Comparison of ENCODE assay signal across 27 cellular contexts in genomic region chr1:114770989-114771388, GRCh38.
"Had no signal": no experiment of that assay in that cellular context is flagged by ENCODE, and none has a peak within 500 bp of the region (broad histone marks: within the 10 kb centered on the region; RNA-seq: fewer than 3 reads in every experiment).

No MANE protein-coding gene starts in this region.

- H3K9me3 ChIP-seq: colonic mucosa, esophagus muscularis mucosa, esophagus squamous epithelium, gastrocnemius medialis, gastroesophageal sphincter, heart left ventricle, heart right ventricle had no signal

- H3K36me3 ChIP-seq: colonic mucosa had no signal

- H3K4me3 ChIP-seq: colonic mucosa, coronary artery, dorsolateral prefrontal cortex, esophagus muscularis mucosa, esophagus squamous epithelium, gastrocnemius medialis, gastroesophageal sphincter, heart left ventricle, heart right ventricle had no signal

- H3K4me1 ChIP-seq: colonic mucosa, esophagus muscularis mucosa, esophagus squamous epithelium, foreskin keratinocyte, gastrocnemius medialis, gastroesophageal sphincter, heart left ventricle, heart right ventricle had no signal

- DNase-seq: colonic mucosa; cortex of kidney; dermis blood vessel endothelial cell; dorsolateral prefrontal cortex; effector CD4-positive, alpha-beta T cell; effector CD8-positive, alpha-beta T cell; effector memory CD4-positive, alpha-beta T cell; effector memory CD8-positive, alpha-beta T cell; endodermal cell; erythroblast; esophagus squamous epithelium; foreskin fibroblast; foreskin keratinocyte; foreskin melanocyte; gastrocnemius medialis; glutamatergic neuron; head of caudate nucleus; heart left ventricle; heart right ventricle had no signal

- H3K27me3 ChIP-seq: colonic mucosa, dorsolateral prefrontal cortex, esophagus muscularis mucosa, esophagus squamous epithelium, foreskin keratinocyte, gastrocnemius medialis, gastroesophageal sphincter, heart left ventricle, heart right ventricle had no signal

- ATAC-seq: effector memory CD8-positive, alpha-beta T cell; esophagus mucosa; foreskin keratinocyte; gastrocnemius medialis; gastroesophageal sphincter; heart left ventricle; heart right ventricle had no signal

- FAIRE-seq: colon, endometrium, endothelial cell of umbilical vein, frontal cortex had no signal

- H3K27ac ChIP-seq: colonic mucosa, coronary artery, dorsolateral prefrontal cortex, esophagus muscularis mucosa, esophagus squamous epithelium, foreskin keratinocyte, gastrocnemius medialis, gastroesophageal sphincter, heart left ventricle, heart right ventricle had no signal
